Comparison of ENCODE assay signal across 28 cellular contexts in the genomic region with DNA sequence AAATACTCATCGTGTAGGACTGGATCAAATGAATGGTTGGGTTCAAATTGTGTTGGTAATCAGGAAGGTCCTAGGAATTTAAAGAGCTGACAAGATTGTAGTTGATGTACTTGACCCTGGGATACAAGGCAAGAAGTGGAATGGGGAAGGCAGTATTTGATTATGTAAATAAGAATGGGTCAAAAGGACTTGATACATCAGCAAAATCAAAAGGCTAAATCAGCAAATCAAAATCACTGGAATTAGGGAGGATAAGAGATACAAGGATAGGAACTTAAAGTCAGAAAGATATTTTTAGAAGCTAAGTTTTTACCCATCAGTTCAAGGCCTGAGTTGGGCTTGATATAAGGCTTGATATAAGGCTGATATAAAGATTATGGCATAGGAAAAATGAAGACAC.
DNase-seq lines count a peak whose midpoint lies in the region; ATAC-seq, FAIRE-seq and TF ChIP-seq lines count a peak whose summit lies in the region.
"Had no signal": no experiment of that assay in that cellular context is flagged by ENCODE, and none has a peak within 500 bp of the region (broad histone marks: within the 10 kb centered on the region; RNA-seq: fewer than 3 reads in every experiment).

No MANE protein-coding gene starts in this region.

- no peak overlapping the region for H3K9ac ChIP-seq in HCT116 (ENCODE audit: low read length)
- no peak overlapping the region for H3K9ac ChIP-seq in K562 (ENCODE audit: insufficient read depth in 1 of 2, low read depth in 2 of 2, low read length in 2 of 2)
- H3K9ac ChIP-seq: BLaER1 had no signal

- no peaks in the 10 kb centered on the region for H3K4me1 Mint-ChIP-seq in activated T-cell treated with anti-CD3 and anti-CD28 coated beads, Interleukin-2, amount 50 U/mL, for 72 hours (ENCODE audit: low read depth)
- no peaks in the 10 kb centered on the region for H3K4me1 Mint-ChIP-seq in activated T-cell treated with anti-CD3 and anti-CD28 coated beads, Interleukin-2, amount 50 U/mL, for 4 hours (ENCODE audit: low read depth)
- H3K4me1 Mint-ChIP-seq: CD14-positive monocyte had no signal

- H3K4me1 ChIP-seq in A549 (no peaks in the 10 kb centered on the region), HCT116 (ENCODE audit: control insufficient read depth in 1 of 2, insufficient read depth in 2 of 2, low read length in 2 of 2) (no peaks in the 10 kb centered on the region), K562 (replicated peaks in 1 of 2; ENCODE audit: control insufficient read depth in 2 of 2, insufficient read depth in 2 of 2, low read length in 2 of 2) (no peaks in the 10 kb centered on the region; a peak in 1 of 5 replicates)
- H3K4me1 ChIP-seq: BE2C had no signal

- TF ChIP-seq POLR2A in A549 (IDR thresholded peaks at IDR 0.05; ENCODE audit: low read length) (no peak), HCT116 (IDR thresholded peaks at IDR 0.05; ENCODE audit: borderline replicate concordance, extremely low read depth, insufficient read depth, insufficient read length) (no peak), K562 (conservative IDR thresholded peaks at IDR 0.05) (no peak)

- no peak overlapping the region for H2AFZ ChIP-seq in HCT116 (ENCODE audit: low read depth, low read length, poor library complexity, severe bottlenecking)
- H2AFZ ChIP-seq in K562 (ENCODE audit: low read depth, low read length) = no peak overlapping the region

- CTCF ChIA-PET in A549 (lab: Yijun Ruan, JAX) = interaction anchor here (1.2 to 2.0 kb wide), 5 partner anchors 9 to 211 kb away, joined by 3 to 7 read pairs (median 4); no protein-coding TSS in a partner anchor
- CTCF ChIA-PET in HCT116 (lab: Charles Lee) = no interaction called here
- CTCF ChIA-PET in K562 (lab: Yijun Ruan, JAX; ENCODE audit: low intra/inter-chr PET ratio) = no interaction called here

- no peak overlapping the region for H3K4me3 ChIP-seq in A549
- H3K4me3 ChIP-seq in HCT116 (replicated peaks in 1 of 2; ENCODE audit: low read depth in 1 of 2, low read length in 2 of 2) = no peak overlapping the region
- no peak overlapping the region for H3K4me3 ChIP-seq in K562
- H3K4me3 ChIP-seq: BLaER1, GM12878 had no signal

- no peak overlapping the region for H3K27ac ChIP-seq in A549
- H3K27ac ChIP-seq in HCT116 (ENCODE audit: low read depth, low read length) = no peak overlapping the region
- H3K27ac ChIP-seq in K562 (ENCODE audit: extremely low read depth, low read depth, low read length) = no peak overlapping the region
- H3K27ac ChIP-seq: 22Rv1, BLaER1 had no signal

- peaks cover 12 to 14% of the 10 kb centered on the region in 2 experiments; a peak in 3 of 4 replicates for H3K36me3 ChIP-seq in HCT116 (ENCODE audit: control insufficient read depth in 1 of 2, insufficient read depth in 2 of 2, low read length in 2 of 2)
- peaks cover 34% of the 10 kb centered on the region for H3K36me3 ChIP-seq in K562 (ENCODE audit: control insufficient read depth, insufficient read depth, low read length)

- H3K9me3 Mint-ChIP-seq in activated T-cell treated with anti-CD3 and anti-CD28 coated beads, Interleukin-2, amount 50 U/mL, for 72 hours = no peaks in the 10 kb centered on the region
- H3K9me3 Mint-ChIP-seq in activated T-cell treated with anti-CD3 and anti-CD28 coated beads, Interleukin-2, amount 50 U/mL, for 4 hours = no peaks in the 10 kb centered on the region
- H3K9me3 Mint-ChIP-seq: CD14-positive monocyte; CD4-positive, alpha-beta memory T cell; CD4-positive, CD25-positive, alpha-beta regulatory T cell; CD8-positive, alpha-beta memory T cell had no signal

- intact Hi-C loops in HCT116 (cut with micrococcal nuclease) = no loop called here
- intact Hi-C loops in K562 (cut with micrococcal nuclease) = no loop called here
- intact Hi-C loops in left colon (cut with DNase I, micrococcal nuclease) = no loop called here

- H3K27ac Mint-ChIP-seq in activated T-cell treated with anti-CD3 and anti-CD28 coated beads, Interleukin-2, amount 50 U/mL, for 72 hours = peak overlapping the region; percentile 58
- H3K27ac Mint-ChIP-seq: CD14-positive monocyte; CD4-positive, alpha-beta memory T cell; CD4-positive, CD25-positive, alpha-beta regulatory T cell had no signal

- no peaks in the 10 kb centered on the region for H3K27me3 ChIP-seq in HCT116 (ENCODE audit: insufficient read depth, low read length)
- no peaks in the 10 kb centered on the region for H3K27me3 ChIP-seq in K562 (ENCODE audit: control insufficient read depth in 2 of 2, insufficient read depth in 2 of 2, low read length in 2 of 2)
- H3K27me3 ChIP-seq: BE2C, BLaER1 had no signal

- H3K79me2 ChIP-seq in HCT116 (ENCODE audit: insufficient read depth, low read length) (no peaks in the 10 kb centered on the region), K562 (ENCODE audit: control insufficient read depth, insufficient read depth, low read length) (no peaks in the 10 kb centered on the region)

- no peaks in the 10 kb centered on the region for H3K9me2 ChIP-seq in HCT116 (ENCODE audit: insufficient read depth)

- no peak for TF ChIP-seq RAD21 in A549 (conservative IDR thresholded peaks at IDR 0.05 in 1 of 2, IDR thresholded peaks at IDR 0.05 in 1 of 2)
- TF ChIP-seq RAD21 in HCT116 (IDR thresholded peaks at IDR 0.05; ENCODE audit: low read depth) = no peak
- no peak for TF ChIP-seq RAD21 in K562 (CRISPR knock-in tag; conservative IDR thresholded peaks at IDR 0.05 in 1 of 2, IDR thresholded peaks at IDR 0.05 in 1 of 2)

- no peak for TF ChIP-seq EP300 in A549 (IDR thresholded peaks at IDR 0.05)
- TF ChIP-seq EP300 in K562 (IDR thresholded peaks at IDR 0.05; ENCODE audit: low read length) = no peak

- BruUV-seq in HCT116 (replicated peaks; lab: Mats Ljungman, UMichigan) (TSS peak; percentile 32), K562 (replicated peaks; lab: Mats Ljungman, UMichigan) (no TSS peak)

- H3K9me3 ChIP-seq in A549 (no peaks in the 10 kb centered on the region), HCT116 (ENCODE audit: control insufficient read depth in 1 of 2, insufficient read depth in 1 of 2, low read depth in 1 of 2, low read length in 2 of 2) (no peaks in the 10 kb centered on the region), K562 (replicated peaks; ENCODE audit: control insufficient read depth, insufficient read depth, low read depth, low read length) (no peaks in the 10 kb centered on the region)
- H3K9me3 ChIP-seq: BE2C, BLaER1 had no signal

- H3K27me3 Mint-ChIP-seq in activated T-cell treated with anti-CD3 and anti-CD28 coated beads, Interleukin-2, amount 50 U/mL, for 72 hours (ENCODE audit: low read depth) = no peaks in the 10 kb centered on the region
- no peaks in the 10 kb centered on the region for H3K27me3 Mint-ChIP-seq in activated T-cell treated with anti-CD3 and anti-CD28 coated beads, Interleukin-2, amount 50 U/mL, for 4 hours (ENCODE audit: low read depth)
- H3K27me3 Mint-ChIP-seq: CD4-positive, alpha-beta memory T cell; CD4-positive, CD25-positive, alpha-beta regulatory T cell; CD8-positive, alpha-beta memory T cell had no signal

- peaks cover 12 to 32% of the 10 kb centered on the region in 2 donors for H3K36me3 Mint-ChIP-seq in activated T-cell treated with anti-CD3 and anti-CD28 coated beads, Interleukin-2, amount 50 U/mL, for 72 hours (ENCODE audit: insufficient read depth in 2 of 2)
- peaks cover 44% of the 10 kb centered on the region for H3K36me3 Mint-ChIP-seq in activated T-cell treated with anti-CD3 and anti-CD28 coated beads, Interleukin-2, amount 50 U/mL, for 4 hours (ENCODE audit: insufficient read depth)

- WGBS in A549 (ENCODE audit: missing lambda C conversion rate) = 98% methylated on average over 1 of the region's 1 CpG
- 100% methylated on average over 1 of the region's 1 CpG for WGBS in K562 (ENCODE audit: insufficient coverage, low coverage, missing lambda C conversion rate)

- H3K4me2 ChIP-seq in A549 = no peak overlapping the region
- H3K4me2 ChIP-seq in HCT116 (ENCODE audit: low read length) = no peak overlapping the region
- no peak overlapping the region for H3K4me2 ChIP-seq in K562 (ENCODE audit: insufficient read depth, low read length)
- H3K4me2 ChIP-seq: BLaER1 had no signal

- RAD21 ChIA-PET in HCT116 (lab: Charles Lee; ENCODE audit: low non-redundant PET in 1 of 2, low total read pairs in 2 of 2, uncharacterized antibody in 2 of 2, unreplicated experiment in 2 of 2) = no interaction called here

- no peak overlapping the region for H3K4me3 Mint-ChIP-seq in activated T-cell treated with anti-CD3 and anti-CD28 coated beads, Interleukin-2, amount 50 U/mL, for 72 hours
- H3K4me3 Mint-ChIP-seq in activated T-cell treated with anti-CD3 and anti-CD28 coated beads, Interleukin-2, amount 50 U/mL, for 4 hours = no peak overlapping the region
- H3K4me3 Mint-ChIP-seq: CD14-positive monocyte; CD4-positive, alpha-beta memory T cell; CD4-positive, CD25-positive, alpha-beta regulatory T cell; CD8-positive, alpha-beta memory T cell had no signal

- no peaks in the 10 kb centered on the region for H3K9me1 ChIP-seq in K562 (ENCODE audit: control insufficient read depth, insufficient read depth, low read length)

- in situ Hi-C loops in K562 (cut with MboI) = no loop called here

- DNase-seq in activated T-cell treated with anti-CD3 and anti-CD28 coated beads, Interleukin-2, amount 50 U/mL, for 72 hours = no peak
- no peak for DNase-seq in activated T-cell treated with anti-CD3 and anti-CD28 coated beads, Interleukin-2, amount 50 U/mL, for 4 hours
- no peak for DNase-seq in A549 (ENCODE audit: low read depth in 1 of 2, low spot score in 1 of 2)
- no peak for DNase-seq in HCT116 (ENCODE audit: low read depth, low spot score)
- no peak for DNase-seq in K562 (ENCODE audit: extremely low read depth in 1 of 4, low spot score in 3 of 4)
- no peak for DNase-seq in NCI-H1694 (lab: John Stamatoyannopoulos, UW)
- DNase-seq in left colon = no peak
- DNase-seq: ACHN; BE2C; C1 segment of cervical spinal cord; CD4-positive, alpha-beta memory T cell; CD4-positive, CD25-positive, alpha-beta regulatory T cell; CD8-positive, alpha-beta memory T cell; COR-L47; DMS 273 treated with DMSO at 0.1 percent for 48 hours; DMS153; DMS53; DMS79; DND-41; EL; GDM1 had no signal

- FAIRE-seq in A549 (lab: Jason Lieb, UNC) = no peak
- no peak for FAIRE-seq in K562 (lab: Jason Lieb, UNC)
- FAIRE-seq: GM12878, GM12892, GM18507 had no signal

- no peak for ATAC-seq in activated T-cell treated with anti-CD3 and anti-CD28 coated beads, Interleukin-2, amount 50 U/mL, for 72 hours (replicated peaks in 1 of 2)
- ATAC-seq in activated T-cell treated with anti-CD3 and anti-CD28 coated beads, Interleukin-2, amount 50 U/mL, for 4 hours = no peak
- ATAC-seq in A549 = no peak
- ATAC-seq in HCT116 = no peak
- no peak for ATAC-seq in K562
- no peak for ATAC-seq in HG03439 (IDR thresholded peaks at IDR 0.05; ENCODE audit: unreplicated experiment)
- ATAC-seq in left colon = no peak
- ATAC-seq: GM12878 had no signal

- POLR2A ChIA-PET in A549 (lab: Yijun Ruan, JAX) = no interaction called here
- POLR2A ChIA-PET in HCT116 (lab: Charles Lee) = no interaction called here
- POLR2A ChIA-PET in K562 (lab: Yijun Ruan, JAX) = interaction anchor here (0.8 to 1.0 kb wide), 2 partner anchors 31 to 232 kb away, joined by 3 read pairs; no protein-coding TSS in a partner anchor

- no peak for TF ChIP-seq CTCF in A549 (IDR thresholded peaks at IDR 0.05)
- no peak for TF ChIP-seq CTCF in HCT116 (IDR thresholded peaks at IDR 0.05 in 2 of 3, conservative IDR thresholded peaks at IDR 0.05 in 1 of 3; ENCODE audit: borderline replicate concordance in 1 of 3, insufficient read depth in 1 of 3, low read depth in 2 of 3, low read length in 2 of 3)
- TF ChIP-seq CTCF in K562 (IDR thresholded peaks at IDR 0.05 in 2 of 3, conservative IDR thresholded peaks at IDR 0.05 in 1 of 3; ENCODE audit: insufficient read depth in 2 of 3, low read depth in 1 of 3, low read length in 3 of 3) = no peak

- H4K20me1 ChIP-seq in HCT116 (ENCODE audit: insufficient read depth) (no peaks in the 10 kb centered on the region), K562 (replicated peaks; ENCODE audit: control insufficient read depth, insufficient read depth, low read length) (no peaks in the 10 kb centered on the region)
- H4K20me1 ChIP-seq: BLaER1 had no signal
